Comparison of ENCODE assay signal across 24 cellular contexts in the genomic region with DNA sequence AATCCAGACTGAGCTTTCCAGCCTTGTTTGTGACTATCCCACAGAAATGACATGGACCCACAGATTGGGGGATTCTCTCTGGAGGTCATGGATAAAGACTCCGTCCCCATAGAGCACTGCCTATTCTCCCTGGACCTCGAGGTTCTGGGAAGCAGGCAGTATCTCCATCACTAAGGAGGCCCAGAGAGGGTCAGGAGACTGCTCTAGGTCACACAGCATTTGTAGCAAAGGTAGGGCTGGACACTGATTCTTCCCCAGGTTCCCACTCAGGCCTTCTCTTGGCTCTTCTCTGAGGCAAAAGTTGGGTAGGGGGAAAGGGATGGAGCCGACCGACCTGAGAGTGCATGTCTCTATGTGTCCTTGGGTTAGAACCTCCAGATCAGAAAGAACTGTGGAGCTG.
"Had no signal": no experiment of that assay in that cellular context is flagged by ENCODE, and none has a peak within 500 bp of the region (broad histone marks: within the 10 kb centered on the region; RNA-seq: fewer than 3 reads in every experiment).

No MANE protein-coding gene starts in this region.

- H3K4me3 ChIP-seq: colonic mucosa, dorsolateral prefrontal cortex, esophagus muscularis mucosa, gastroesophageal sphincter, heart left ventricle, hepatocyte, left lung, lower lobe of right lung, mucosa of descending colon had no signal

- H3K4me1 ChIP-seq: colonic mucosa, esophagus muscularis mucosa, gastroesophageal sphincter, heart left ventricle, left lung, lower lobe of right lung had no signal

- FAIRE-seq: endothelial cell of umbilical vein, frontal cortex, kidney had no signal

- DNase-seq: colonic mucosa; dermis blood vessel endothelial cell; dorsolateral prefrontal cortex; effector CD4-positive, alpha-beta T cell; effector memory CD4-positive, alpha-beta T cell; foreskin keratinocyte; heart left ventricle; hypothalamus; immature natural killer cell; islet precursor cell; left cardiac atrium; left ventricle myocardium superior; lower lobe of right lung; mesenchymal stem cell; naive B cell had no signal

- H3K4me1 Mint-ChIP-seq: naive B cell had no signal

- H3K27ac Mint-ChIP-seq: immature natural killer cell had no signal

- H3K27me3 Mint-ChIP-seq: naive B cell had no signal

- H3K79me2 ChIP-seq: hepatocyte had no signal

- H3K27me3 ChIP-seq: colonic mucosa, dorsolateral prefrontal cortex, esophagus muscularis mucosa, foreskin keratinocyte, gastroesophageal sphincter, heart left ventricle, hepatocyte, left lung had no signal

- H3K36me3 ChIP-seq: colonic mucosa had no signal

- H3K27ac ChIP-seq: colonic mucosa, esophagus muscularis mucosa, foreskin keratinocyte, gastroesophageal sphincter, heart left ventricle, hepatocyte, left lung, lower lobe of right lung had no signal

- H2AFZ ChIP-seq: hepatocyte had no signal

- ATAC-seq: foreskin keratinocyte, gastroesophageal sphincter, left cardiac atrium, left lung, left ventricle myocardium superior, lower lobe of right lung, mucosa of descending colon had no signal

- H3K4me3 Mint-ChIP-seq: immature natural killer cell, mesothelial cell of epicardium, naive B cell had no signal

- H3K4me2 ChIP-seq: hepatocyte had no signal

- H3K9me3 ChIP-seq: colonic mucosa had no signal
